Comparison of ENCODE assay signal across 8 cellular contexts in genomic region chr5:141969783-141970741, GRCh38. TPM values are rescaled to one million over a fixed set of nuclear protein-coding genes. Genes with fewer than 3 reads are reported as not detected.
DNase-seq lines count a peak whose midpoint lies in the region; ATAC-seq, FAIRE-seq and TF ChIP-seq lines count a peak whose summit lies in the region.

No MANE protein-coding gene starts in this region.

- ATAC-seq in HG02623 (IDR thresholded peaks at IDR 0.05; ENCODE audit: unreplicated experiment) (peak; percentile 52), K562 (peak; percentile 87), omental fat pad (ENCODE audit: low FRiP score) (no peak)

- H3K9ac ChIP-seq in K562 (ENCODE audit: insufficient read depth in 1 of 2, low read depth in 2 of 2, low read length in 2 of 2) = peak overlapping the region; percentile 95 to 99

- H3K36me3 Mint-ChIP-seq in activated CD4-positive, alpha-beta T cell treated with anti-CD3 and anti-CD28 coated beads, Interleukin-2, amount 10 ng/mL, durations not matched to agents 24 days and 14 days (ENCODE audit: low read depth) = peaks cover 24% of the 10 kb centered on the region

- H3K4me3 ChIP-seq in K562 (peak overlapping the region; percentile 72), lower leg skin (ENCODE audit: low read depth, poor library complexity, severe bottlenecking) (peak overlapping the region; percentile 51), uterus (peak overlapping the region; percentile 67 to 87)

- H3K27me3 ChIP-seq in K562 (ENCODE audit: control insufficient read depth in 2 of 2, insufficient read depth in 2 of 2, low read length in 2 of 2) (no peaks in the 10 kb centered on the region), uterus (no peaks in the 10 kb centered on the region)

- H3K9me3 Mint-ChIP-seq in activated CD4-positive, alpha-beta T cell treated with anti-CD3 and anti-CD28 coated beads, Interleukin-2, amount 10 ng/mL, durations not matched to agents 24 days and 14 days = no peaks in the 10 kb centered on the region

- H3K4me2 ChIP-seq in K562 (ENCODE audit: insufficient read depth, low read length) = peak overlapping the region; percentile 88

- H3K27ac Mint-ChIP-seq in activated CD4-positive, alpha-beta T cell treated with anti-CD3 and anti-CD28 coated beads, Interleukin-2, amount 10 ng/mL, durations not matched to agents 24 days and 14 days = peak overlapping the region; percentile 98

- TF ChIP-seq CTCF in K562 (IDR thresholded peaks at IDR 0.05 in 2 of 3, conservative IDR thresholded peaks at IDR 0.05 in 1 of 3; ENCODE audit: insufficient read depth in 2 of 3, low read depth in 1 of 3, low read length in 3 of 3) = no peak
- TF ChIP-seq CTCF in lower leg skin (IDR thresholded peaks at IDR 0.05) = no peak
- no peak for TF ChIP-seq CTCF in uterus (IDR thresholded peaks at IDR 0.05)
- TF ChIP-seq CTCF in omental fat pad (IDR thresholded peaks at IDR 0.05) = no peak

- peak overlapping the region; percentile 94 for H3K27ac ChIP-seq in K562 (ENCODE audit: extremely low read depth, low read depth, low read length)
- H3K27ac ChIP-seq in uterus = peak overlapping the region; percentile 82 to 99

- TF ChIP-seq RAD21 in K562 (CRISPR knock-in tag; conservative IDR thresholded peaks at IDR 0.05 in 1 of 2, IDR thresholded peaks at IDR 0.05 in 1 of 2) = no peak; a peak in 1 of 4 replicates

- DNase-seq in activated CD4-positive, alpha-beta T cell treated with anti-CD3 and anti-CD28 coated beads, Interleukin-2, amount 10 ng/mL, durations not matched to agents 24 days and 14 days = peak; percentile 74
- no peak for DNase-seq in activated CD4-positive, alpha-beta T cell treated with anti-CD3 and anti-CD28 coated beads, Interleukin-2, amount 50 U/mL, for 48 hours
- peak; percentile 26 for DNase-seq in NCI-H1048 (lab: John Stamatoyannopoulos, UW)
- peak; percentile 63 to 93 (median 78) for DNase-seq in K562 (ENCODE audit: extremely low read depth in 1 of 4, low spot score in 3 of 4)
- DNase-seq in lower leg skin (ENCODE audit: low spot score in 2 of 2) = no peak
- DNase-seq in uterus = no peak
- no peak for DNase-seq in omental fat pad (ENCODE audit: low spot score)

- no peaks in the 10 kb centered on the region for H3K9me3 ChIP-seq in K562 (replicated peaks; ENCODE audit: control insufficient read depth, insufficient read depth, low read depth, low read length)
- H3K9me3 ChIP-seq in uterus = no peaks in the 10 kb centered on the region

- 0% methylated on average over 2 of the region's 2 CpGs for WGBS in K562 (ENCODE audit: insufficient coverage, low coverage, missing lambda C conversion rate)
- 55 to 68% methylated on average over 2 of the region's 2 CpGs for WGBS in lower leg skin, 2 donors

- H2AFZ ChIP-seq in K562 (ENCODE audit: low read depth, low read length) = peak overlapping the region; percentile 57

- peaks cover 39% of the 10 kb centered on the region for H3K4me1 Mint-ChIP-seq in activated CD4-positive, alpha-beta T cell treated with anti-CD3 and anti-CD28 coated beads, Interleukin-2, amount 10 ng/mL, durations not matched to agents 24 days and 14 days

- in situ Hi-C loops in K562 (cut with MboI) = no loop called here

- intact Hi-C loops in activated CD4-positive, alpha-beta T cell treated with anti-CD3 and anti-CD28 coated beads, Interleukin-2, amount 10 ng/mL, durations not matched to agents 24 days and 14 days (cut with micrococcal nuclease) = loop anchor here (1.0 to 5.0 kb wide), 8 partner anchors 10 to 357 kb away; partner anchors contain the start of genes FCHSD1 and SPRY4
- intact Hi-C loops in K562 (cut with micrococcal nuclease) (loop anchor here (2.0 to 10.0 kb wide), 4 partner anchors 43 to 305 kb away; partner anchors contain the start of gene GNPDA1), lower leg skin (cut with DNase I; ENCODE audit: low total_unique reads) (no loop called here), uterus (cut with DNase I; ENCODE audit: low total_unique reads) (no loop called here)

- peaks cover 9 to 14% of the 10 kb centered on the region in 2 experiments; a peak in 3 of 5 replicates for H3K4me1 ChIP-seq in K562 (replicated peaks in 1 of 2; ENCODE audit: control insufficient read depth in 2 of 2, insufficient read depth in 2 of 2, low read length in 2 of 2)
- peaks cover 6 to 8% of the 10 kb centered on the region in 2 donors for H3K4me1 ChIP-seq in uterus

- peaks cover 43% of the 10 kb centered on the region for H3K79me2 ChIP-seq in K562 (ENCODE audit: control insufficient read depth, insufficient read depth, low read length)

- H4K20me1 ChIP-seq in K562 (replicated peaks; ENCODE audit: control insufficient read depth, insufficient read depth, low read length) = no peaks in the 10 kb centered on the region

- POLR2A ChIA-PET in K562 (lab: Yijun Ruan, JAX) = interaction anchor here (0.6 to 2.4 kb wide), 22 partner anchors 9 to 536 kb away, joined by 3 to 15 read pairs (median 3); partner anchors contain the start of genes DELE1, GNPDA1 and PCDH12

- no TSS peak for BruUV-seq in K562 (replicated peaks; lab: Mats Ljungman, UMichigan)

- CTCF ChIA-PET in K562 (lab: Yijun Ruan, JAX; ENCODE audit: low intra/inter-chr PET ratio) = interaction anchor here (0.5 to 0.7 kb wide), 2 partner anchors 43 to 277 kb away, joined by 3 to 4 read pairs; no protein-coding TSS in a partner anchor

- no peaks in the 10 kb centered on the region for H3K9me1 ChIP-seq in K562 (ENCODE audit: control insufficient read depth, insufficient read depth, low read length)

- H3K4me3 Mint-ChIP-seq in activated CD4-positive, alpha-beta T cell treated with anti-CD3 and anti-CD28 coated beads, Interleukin-2, amount 10 ng/mL, durations not matched to agents 24 days and 14 days = peak overlapping the region; percentile 89

- peak; percentile 70 for TF ChIP-seq POLR2A in K562 (conservative IDR thresholded peaks at IDR 0.05)
- no peak for TF ChIP-seq POLR2A in lower leg skin (IDR thresholded peaks at IDR 0.05)
- TF ChIP-seq POLR2A in uterus (IDR thresholded peaks at IDR 0.05) = no peak

- H3K36me3 ChIP-seq in K562 (ENCODE audit: control insufficient read depth, insufficient read depth, low read length) (peaks cover 41% of the 10 kb centered on the region), uterus (no peaks in the 10 kb centered on the region)

- no peaks in the 10 kb centered on the region for H3K27me3 Mint-ChIP-seq in activated CD4-positive, alpha-beta T cell treated with anti-CD3 and anti-CD28 coated beads, Interleukin-2, amount 10 ng/mL, durations not matched to agents 24 days and 14 days

- peak; percentile 99 for FAIRE-seq in K562 (lab: Jason Lieb, UNC)

- TF ChIP-seq EP300 in K562 (IDR thresholded peaks at IDR 0.05; ENCODE audit: low read length) = no peak; the same call in 1 of the 2 replicates

RNA-seq across cellular contexts. Expression of gene RNF14, which starts 1.2 kb away (rescaled TPM):
- 28.8 and 32.2 TPM in 2 replicates for total RNA-seq in activated CD4-positive, alpha-beta T cell treated with anti-CD3 and anti-CD28 coated beads, Interleukin-2, amount 10 ng/mL, durations not matched to agents 24 days and 14 days
- total RNA-seq in K562 (2011; cell fraction: chromatin; rRNA removed; ENCODE audit: low replicate concordance) = 48.4 and 50.0 TPM in 2 replicates
- total RNA-seq in K562 (2011; cell fraction: nucleolus; rRNA removed) = 25.0 and 27.0 TPM in 2 replicates
- total RNA-seq in K562 (2011; cell fraction: nucleoplasm; rRNA removed) = 37.1 and 41.4 TPM in 2 replicates
- 36.3 and 49.4 TPM in 2 replicates for total RNA-seq in K562 (2014; rRNA removed)
- 96.0 and 113 TPM in 2 replicates for total RNA-seq in K562 (2014; rRNA removed; fragmentation: Illumina TruSeq; extraction: Trizol)
- 63.5 and 65.7 TPM in 2 replicates for total RNA-seq in K562 (2015; rRNA removed; fragmentation: Illumina TruSeq; extraction: Trizol)
- 71.5 and 72.9 TPM in 2 replicates for total RNA-seq in K562 (2021)
- polyA plus RNA-seq in K562 (2011; rRNA removed) = 40.2 and 75.1 TPM in 2 replicates
- 27.5 and 29.4 TPM in 2 replicates for polyA plus RNA-seq in K562 (2011; cell fraction: cytosol; rRNA removed)
- 31.7 and 39.3 TPM in 2 replicates for polyA plus RNA-seq in K562 (2011; cell fraction: nucleus; rRNA removed)
- polyA plus RNA-seq in K562 (2012) = 71.4 and 72.1 TPM in 2 replicates
- polyA plus RNA-seq in K562 (2014; fragmentation: Illumina TruSeq; extraction: Trizol) = 91.6 and 94.7 TPM in 2 replicates
- polyA plus RNA-seq in K562 (2014; fragmentation: Nextera tagmentation; extraction: Ambion mirVana) = 100 to 1,000 TPM; 100 to 140 TPM
- 38.1 and 41.4 TPM in 2 replicates for polyA plus RNA-seq in K562 (2014; rRNA removed)
- 49.8 and 68.3 TPM in 2 replicates for polyA minus RNA-seq in K562 (2011; rRNA and poly(A)+ RNA removed)
- 27.7 and 44.4 TPM in 2 replicates for polyA minus RNA-seq in K562 (2011; cell fraction: cytosol; rRNA and poly(A)+ RNA removed)
- 20.3 and 28.5 TPM in 2 replicates for polyA minus RNA-seq in K562 (2011; cell fraction: nucleus; rRNA and poly(A)+ RNA removed)
- total RNA-seq in lower leg skin = 10 to 100 TPM; 32.2 to 57.3 (median 48.8) TPM
- total RNA-seq in uterus = 10 to 100 TPM; 20.3 to 70.2 (median 46.7) TPM
- 100 to 1,000 TPM in 1 of 4 donors, 10 to 100 TPM in 3; 47.3 to 107 (median 66.7) TPM for total RNA-seq in omental fat pad

RNA-seq across cellular contexts. Expression of gene PCDH12, which starts 12.1 kb away (rescaled TPM):
- 1.8 and 2.2 TPM in 2 replicates for total RNA-seq in activated CD4-positive, alpha-beta T cell treated with anti-CD3 and anti-CD28 coated beads, Interleukin-2, amount 10 ng/mL, durations not matched to agents 24 days and 14 days
- not detected in 2 replicates for total RNA-seq in K562 (2011; cell fraction: chromatin; rRNA removed; ENCODE audit: low replicate concordance)
- under 0.01 TPM in 1 of 2 replicates, not detected in the other for total RNA-seq in K562 (2011; cell fraction: nucleolus; rRNA removed)
- total RNA-seq in K562 (2011; cell fraction: nucleoplasm; rRNA removed) = not detected in 2 replicates
- total RNA-seq in K562 (2014; rRNA removed) = 0.04 TPM in 1 of 2 replicates, not detected in the other
- total RNA-seq in K562 (2014; rRNA removed; fragmentation: Illumina TruSeq; extraction: Trizol) = 0.03 TPM in 1 of 2 replicates, not detected in the other
- not detected in 2 replicates for total RNA-seq in K562 (2015; rRNA removed; fragmentation: Illumina TruSeq; extraction: Trizol)
- total RNA-seq in K562 (2021) = 0.04 TPM in 1 of 2 replicates, not detected in the other
- polyA plus RNA-seq in K562 (2011; rRNA removed) = not detected in 2 replicates
- under 0.01 TPM in 1 of 2 replicates, not detected in the other for polyA plus RNA-seq in K562 (2011; cell fraction: cytosol; rRNA removed)
- polyA plus RNA-seq in K562 (2011; cell fraction: nucleus; rRNA removed) = not detected in 2 replicates
- polyA plus RNA-seq in K562 (2012) = 0.03 and 0.79 TPM in 2 replicates
- polyA plus RNA-seq in K562 (2014; fragmentation: Illumina TruSeq; extraction: Trizol) = 0.01 and 0.03 TPM in 2 replicates
- under 1 TPM; 0.01 TPM for polyA plus RNA-seq in K562 (2014; fragmentation: Nextera tagmentation; extraction: Ambion mirVana)
- polyA plus RNA-seq in K562 (2014; rRNA removed) = 0.01 TPM in 1 of 2 replicates, not detected in the other
- polyA minus RNA-seq in K562 (2011; rRNA and poly(A)+ RNA removed) = not detected in 2 replicates
- polyA minus RNA-seq in K562 (2011; cell fraction: cytosol; rRNA and poly(A)+ RNA removed) = not detected in 2 replicates
- polyA minus RNA-seq in K562 (2011; cell fraction: nucleus; rRNA and poly(A)+ RNA removed) = not detected in 2 replicates
- 1 to 10 TPM in 1 of 4 donors, under 1 TPM in 3; 0.34 to 1.5 (median 0.54) TPM for total RNA-seq in lower leg skin
- total RNA-seq in uterus = 10 to 100 TPM in 1 of 4 donors, 1 to 10 TPM in 3; 1.3 to 43.6 (median 3.6) TPM
- total RNA-seq in omental fat pad = 10 to 100 TPM in 1 of 4 donors, 1 to 10 TPM in 3; 4.0 to 18.9 (median 6.7) TPM

RNA-seq across cellular contexts. Expression of gene GNPDA1, which starts 42.8 kb away (rescaled TPM):
- total RNA-seq in activated CD4-positive, alpha-beta T cell treated with anti-CD3 and anti-CD28 coated beads, Interleukin-2, amount 10 ng/mL, durations not matched to agents 24 days and 14 days = 108 and 114 TPM in 2 replicates
- total RNA-seq in K562 (2011; cell fraction: chromatin; rRNA removed; ENCODE audit: low replicate concordance) = 19.7 and 24.1 TPM in 2 replicates
- 17.4 and 22.8 TPM in 2 replicates for total RNA-seq in K562 (2011; cell fraction: nucleolus; rRNA removed)
- total RNA-seq in K562 (2011; cell fraction: nucleoplasm; rRNA removed) = 17.6 and 18.1 TPM in 2 replicates
- total RNA-seq in K562 (2014; rRNA removed) (26.4 and 35.6 TPM in 2 replicates), K562 (2014; rRNA removed; fragmentation: Illumina TruSeq; extraction: Trizol) (50.2 and 52.2 TPM in 2 replicates), K562 (2015; rRNA removed; fragmentation: Illumina TruSeq; extraction: Trizol) (52.2 and 55.2 TPM in 2 replicates), K562 (2021) (36.6 and 40.2 TPM in 2 replicates), lower leg skin (10 to 100 TPM; 16.9 to 40.7 (median 30.6) TPM), uterus (100 to 1,000 TPM in 1 of 4 donors, 10 to 100 TPM in 3; 13.2 to 106 (median 56.1) TPM), omental fat pad (10 to 100 TPM; 28.6 to 37.0 (median 33.2) TPM)
- polyA plus RNA-seq in K562 (2011; rRNA removed) (11.6 and 14.1 TPM in 2 replicates), K562 (2014; fragmentation: Illumina TruSeq; extraction: Trizol) (46.2 and 64.1 TPM in 2 replicates), K562 (2014; fragmentation: Nextera tagmentation; extraction: Ambion mirVana) (100 to 1,000 TPM; 119 to 145 TPM), K562 (2014; rRNA removed) (33.7 and 34.6 TPM in 2 replicates)
- polyA plus RNA-seq in K562 (2011; cell fraction: cytosol; rRNA removed) = 15.5 and 20.6 TPM in 2 replicates
- 20.8 and 22.1 TPM in 2 replicates for polyA plus RNA-seq in K562 (2011; cell fraction: nucleus; rRNA removed)
- polyA plus RNA-seq in K562 (2012) = 42.3 and 44.7 TPM in 2 replicates
- polyA minus RNA-seq in K562 (2011; rRNA and poly(A)+ RNA removed) = 12.1 and 17.0 TPM in 2 replicates
- polyA minus RNA-seq in K562 (2011; cell fraction: cytosol; rRNA and poly(A)+ RNA removed) = 13.9 and 18.3 TPM in 2 replicates
- polyA minus RNA-seq in K562 (2011; cell fraction: nucleus; rRNA and poly(A)+ RNA removed) = 11.1 and 11.6 TPM in 2 replicates

RNA-seq across cellular contexts. Expression of gene DELE1, which starts 46.4 kb away (rescaled TPM):
- total RNA-seq in activated CD4-positive, alpha-beta T cell treated with anti-CD3 and anti-CD28 coated beads, Interleukin-2, amount 10 ng/mL, durations not matched to agents 24 days and 14 days = 66.7 and 72.0 TPM in 2 replicates
- 104 and 158 TPM in 2 replicates for total RNA-seq in K562 (2011; cell fraction: chromatin; rRNA removed; ENCODE audit: low replicate concordance)
- total RNA-seq in K562 (2011; cell fraction: nucleolus; rRNA removed) = 66.7 and 84.5 TPM in 2 replicates
- 76.9 and 103 TPM in 2 replicates for total RNA-seq in K562 (2011; cell fraction: nucleoplasm; rRNA removed)
- 48.5 and 49.8 TPM in 2 replicates for total RNA-seq in K562 (2014; rRNA removed)
- total RNA-seq in K562 (2014; rRNA removed; fragmentation: Illumina TruSeq; extraction: Trizol) = 29.2 and 34.0 TPM in 2 replicates
- total RNA-seq in K562 (2015; rRNA removed; fragmentation: Illumina TruSeq; extraction: Trizol) = 42.6 and 51.5 TPM in 2 replicates
- 64.7 and 68.8 TPM in 2 replicates for total RNA-seq in K562 (2021)
- 73.0 and 100.0 TPM in 2 replicates for polyA plus RNA-seq in K562 (2011; rRNA removed)
- 72.9 and 97.6 TPM in 2 replicates for polyA plus RNA-seq in K562 (2011; cell fraction: cytosol; rRNA removed)
- polyA plus RNA-seq in K562 (2011; cell fraction: nucleus; rRNA removed) = 309 and 379 TPM in 2 replicates
- polyA plus RNA-seq in K562 (2012) = 49.1 and 105 TPM in 2 replicates
- polyA plus RNA-seq in K562 (2014; fragmentation: Illumina TruSeq; extraction: Trizol) = 62.7 and 65.1 TPM in 2 replicates
- 10 to 100 TPM; 16.6 to 37.6 TPM for polyA plus RNA-seq in K562 (2014; fragmentation: Nextera tagmentation; extraction: Ambion mirVana)
- 66.3 and 74.4 TPM in 2 replicates for polyA plus RNA-seq in K562 (2014; rRNA removed)
- polyA minus RNA-seq in K562 (2011; rRNA and poly(A)+ RNA removed) = 30.3 and 39.6 TPM in 2 replicates
- polyA minus RNA-seq in K562 (2011; cell fraction: cytosol; rRNA and poly(A)+ RNA removed) = 32.1 and 33.3 TPM in 2 replicates
- polyA minus RNA-seq in K562 (2011; cell fraction: nucleus; rRNA and poly(A)+ RNA removed) = 47.8 and 79.8 TPM in 2 replicates
- 10 to 100 TPM; 47.2 to 67.2 (median 49.2) TPM for total RNA-seq in lower leg skin
- 100 to 1,000 TPM in 1 of 4 donors, 10 to 100 TPM in 3; 24.7 to 102 (median 45.8) TPM for total RNA-seq in uterus
- total RNA-seq in omental fat pad = 10 to 100 TPM; 57.3 to 87.5 (median 61.0) TPM

Comparison
In these comparisons a context has a peak if more than half of its experiments do, and no peak if none do; other contexts are left out.
1. DNase-seq: peak in activated CD4-positive, alpha-beta T cell treated with anti-CD3 and anti-CD28 coated beads, Interleukin-2, amount 10 ng/mL, durations not matched to agents 24 days and 14 days (single experiment), NCI-H1048 (single experiment) and K562 (4 of 4); none in activated CD4-positive, alpha-beta T cell treated with anti-CD3 and anti-CD28 coated beads, Interleukin-2, amount 50 U/mL, for 48 hours (0 of 2), lower leg skin (0 of 2), uterus (0 of 2) and omental fat pad (single experiment).
2. intact Hi-C loops: an anchor here in activated CD4-positive, alpha-beta T cell treated with anti-CD3 and anti-CD28 coated beads, Interleukin-2, amount 10 ng/mL, durations not matched to agents 24 days and 14 days (1.0 to 5.0 kb wide) and K562 (2.0 to 10.0 kb wide); none called in lower leg skin and uterus.
3. Peak in every context shown above with its lines, with median percentiles within 50 percentile points of each other: H3K4me3 ChIP-seq.